Comparison of ENCODE assay signal across 8 cellular contexts in the genomic region with DNA sequence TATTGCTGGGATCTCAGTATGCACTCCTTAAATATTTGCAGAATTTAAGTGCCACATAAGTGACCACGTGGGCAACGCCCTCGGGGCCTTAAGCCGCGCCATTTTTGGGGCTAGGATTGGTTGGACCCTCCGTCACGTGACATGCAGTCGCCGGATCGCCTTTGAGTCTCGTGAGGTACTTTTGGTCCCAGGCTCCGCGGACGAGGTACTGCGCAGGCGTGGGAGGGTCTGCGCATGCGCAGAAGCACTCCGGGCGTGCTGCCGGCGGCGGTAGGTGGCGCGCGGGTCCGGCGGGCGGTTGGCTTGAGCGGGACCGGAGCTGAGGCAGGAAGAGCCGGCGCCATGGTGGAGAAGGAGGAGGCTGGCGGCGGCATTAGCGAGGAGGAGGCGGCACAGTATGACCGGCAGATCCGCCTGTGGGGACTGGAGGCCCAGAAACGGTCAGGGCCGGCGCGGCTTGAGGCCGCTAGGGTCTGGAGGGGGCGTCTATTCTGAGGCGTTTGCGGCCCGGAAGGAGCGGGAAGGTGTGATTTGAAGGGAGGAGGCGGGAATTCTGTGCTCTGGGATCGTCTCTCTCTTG.
DNase-seq lines count a peak whose midpoint lies in the region; ATAC-seq, FAIRE-seq and TF ChIP-seq lines count a peak whose summit lies in the region.

A gene (plus strand): TSS at position 247 of the 580 bp plus-strand sequence. CDS start 96 bp downstream, at position 343.

- peak; percentile 70 for ATAC-seq in GM21447 (IDR thresholded peaks at IDR 0.05; ENCODE audit: unreplicated experiment)

- peaks cover 14% of the 10 kb centered on the region for H3K4me1 ChIP-seq in OCI-LY3 (ENCODE audit: low read length)

- peaks cover 34% of the 10 kb centered on the region for H4K20me1 ChIP-seq in OCI-LY3 (ENCODE audit: insufficient read depth, low read length)

- H3K79me2 ChIP-seq in OCI-LY3 (ENCODE audit: low read length): peaks cover 51% of the 10 kb centered on the region

- H3K36me3 ChIP-seq in OCI-LY3 (replicated peaks; ENCODE audit: low read depth, low read length): peaks cover 29% of the 10 kb centered on the region

- H3K4me3 ChIP-seq in OCI-LY3 (ENCODE audit: low read length): peak within 1 kb of the TSS; percentile 100

- peak within 1 kb of the TSS; percentile 84 for H3K4me2 ChIP-seq in OCI-LY3 (ENCODE audit: low read length)

- TF ChIP-seq CTCF in D721Med (IDR thresholded peaks at IDR 0.05; ENCODE audit: insufficient read depth, missing control alignments) (peak; percentile 52), OCI-LY3 (IDR thresholded peaks at IDR 0.05; ENCODE audit: low read depth, low read length) (peak; percentile 59)

- H3K27ac ChIP-seq in OCI-LY3 (ENCODE audit: low read length): peak within 1 kb of the TSS; percentile 78

- H2AFZ ChIP-seq in OCI-LY3 (ENCODE audit: low read depth, low read length): peak within 1 kb of the TSS; percentile 97

- H3K9ac ChIP-seq in OCI-LY3 (ENCODE audit: low read length): peak within 1 kb of the TSS; percentile 98

- no peaks in the 10 kb centered on the region for H3K27me3 ChIP-seq in OCI-LY3 (ENCODE audit: low read depth, low read length)

- FAIRE-seq in D721Med (lab: Jason Lieb, UNC): no peak

- peak; percentile 96 for DNase-seq in D721Med (ENCODE audit: insufficient read length, low spot score)
- peak; percentile 94 for DNase-seq in HuH-7.5 (ENCODE audit: low spot score)
- DNase-seq in activated T-cell treated with anti-CD3 and anti-CD28 coated beads for 1 hour (ENCODE audit: low read depth): peak; percentile 82
- DNase-seq in epidermal melanocyte (ENCODE audit: insufficient read length, low spot score): peak; percentile 97
- peak; percentile 85 for DNase-seq in middle frontal gyrus (ENCODE audit: extremely low spot score, low spot score)
- peak; percentile 88 to 89 for DNase-seq in stimulated activated CD8-positive, alpha-beta memory T cell treated with anti-CD3 and anti-CD28 coated beads, Interleukin-2, amount 100 ng/mL, for 48 hours (ENCODE audit: low read depth in 2 of 2)

- no peaks in the 10 kb centered on the region for H3K9me3 ChIP-seq in OCI-LY3 (ENCODE audit: insufficient read depth, low read length)

Comparison
In these comparisons a context has a peak if more than half of its experiments do, and no peak if none do; other contexts are left out.
1. Peak in every context shown above with its lines: DNase-seq, ATAC-seq, H3K4me3 ChIP-seq and H3K27ac ChIP-seq.